25 cellular contexts compared by ENCODE assay signal in the genomic region with DNA sequence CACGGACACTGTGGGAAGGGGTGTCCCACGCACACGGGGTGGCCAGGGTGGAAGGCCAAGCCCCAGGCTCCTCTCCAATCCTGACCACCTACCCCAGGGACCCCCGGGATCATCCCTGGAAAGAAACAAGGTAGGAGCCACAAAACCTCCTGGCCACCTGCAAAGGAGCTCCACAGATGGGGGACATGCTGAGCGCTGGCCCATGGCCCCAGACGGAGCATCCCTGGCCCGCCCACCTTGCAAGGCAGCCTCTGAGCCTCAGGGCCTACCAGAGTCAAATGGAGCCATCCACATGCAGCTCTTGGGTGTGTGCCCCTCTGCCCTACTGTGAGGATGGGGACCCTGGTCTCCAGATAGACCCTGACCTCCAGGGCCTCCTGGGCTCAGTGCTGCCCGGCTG. TPM values are rescaled to one million over a fixed set of nuclear protein-coding genes. Genes with fewer than 3 reads are reported as not detected.
A peak's percentile ranks its signal among the peaks of the same experiment; 100 is the strongest.
DNase-seq lines count a peak whose midpoint lies in the region; ATAC-seq, FAIRE-seq and TF ChIP-seq lines count a peak whose summit lies in the region.
"Had no signal": no experiment of that assay in that cellular context is flagged by ENCODE, and none has a peak within 500 bp of the region (broad histone marks: within the 10 kb centered on the region; RNA-seq: fewer than 3 reads in every experiment).

No MANE protein-coding gene starts in this region.

- no peaks in the 10 kb centered on the region for H3K79me2 ChIP-seq in K562 (ENCODE audit: control insufficient read depth, insufficient read depth, low read length)

- H3K9me3 Mint-ChIP-seq in activated CD4-positive, alpha-beta T cell treated with anti-CD3 and anti-CD28 coated beads for 36 hours (ENCODE audit: low read depth) = no peaks in the 10 kb centered on the region
- no peaks in the 10 kb centered on the region for H3K9me3 Mint-ChIP-seq in activated naive CD4-positive, alpha-beta T cell treated with anti-CD3 and anti-CD28 coated beads, Interleukin-2, amount 50 U/mL, for 72 hours
- H3K9me3 Mint-ChIP-seq: CD4-positive, CD25-positive, alpha-beta regulatory T cell had no signal

- TF ChIP-seq EP300 in K562 (IDR thresholded peaks at IDR 0.05; ENCODE audit: low read length) = no peak

- H3K4me1 ChIP-seq in K562 (replicated peaks in 1 of 2; ENCODE audit: control insufficient read depth in 2 of 2, insufficient read depth in 2 of 2, low read length in 2 of 2) (peaks cover 0 to 42% of the 10 kb centered on the region in 2 experiments; a peak in 2 of 5 replicates), lower lobe of right lung (peaks cover 27% of the 10 kb centered on the region), stomach smooth muscle (ENCODE audit: control insufficient read depth, insufficient read depth, low read length) (peaks cover 44% of the 10 kb centered on the region)
- H3K4me1 ChIP-seq: SJSA1 had no signal

- WGBS in K562 (ENCODE audit: insufficient coverage, low coverage, missing lambda C conversion rate) = 85% methylated on average over 5 of the region's 8 CpGs

- H3K4me2 ChIP-seq in K562 (ENCODE audit: insufficient read depth, low read length) = no peak overlapping the region
- H3K4me2 ChIP-seq: BLaER1 had no signal

- H4K20me1 ChIP-seq in K562 (replicated peaks; ENCODE audit: control insufficient read depth, insufficient read depth, low read length) = no peaks in the 10 kb centered on the region

- H3K9me1 ChIP-seq in K562 (ENCODE audit: control insufficient read depth, insufficient read depth, low read length) = no peaks in the 10 kb centered on the region

- no peak overlapping the region for H3K4me3 Mint-ChIP-seq in activated CD4-positive, alpha-beta T cell treated with anti-CD3 and anti-CD28 coated beads for 36 hours

- no peak for TF ChIP-seq RAD21 in K562 (CRISPR knock-in tag; conservative IDR thresholded peaks at IDR 0.05 in 1 of 2, IDR thresholded peaks at IDR 0.05 in 1 of 2)

- ATAC-seq in Right ventricle myocardium inferior (no peak), Right ventricle myocardium superior (ENCODE audit: poor library complexity) (no peak), K562 (no peak), lower lobe of right lung (no peak)
- ATAC-seq in activated CD4-positive, alpha-beta T cell treated with anti-CD3 and anti-CD28 coated beads for 36 hours = no peak
- no peak for ATAC-seq in activated naive CD4-positive, alpha-beta T cell treated with anti-CD3 and anti-CD28 coated beads, Interleukin-2, amount 50 U/mL, for 72 hours
- ATAC-seq: HCT116, PC-3 had no signal

- H3K36me3 ChIP-seq in K562 (ENCODE audit: control insufficient read depth, insufficient read depth, low read length) (peaks cover 66% of the 10 kb centered on the region; the same call in 1 of the 3 replicates), lower lobe of right lung (peaks cover 86% of the 10 kb centered on the region), stomach smooth muscle (ENCODE audit: control insufficient read depth in 2 of 2, insufficient read depth in 2 of 2, low read length in 2 of 2) (peaks cover 16 to 20% of the 10 kb centered on the region in 2 donors)

- intact Hi-C loops in Right ventricle myocardium inferior (cut with DNase I) (no loop called here), Right ventricle myocardium superior (cut with DNase I) (no loop called here), K562 (cut with micrococcal nuclease) (no loop called here), lower lobe of right lung (cut with DNase I) (no loop called here)
- intact Hi-C loops in activated CD4-positive, alpha-beta T cell treated with anti-CD3 and anti-CD28 coated beads for 36 hours (cut with DNase I, micrococcal nuclease) = no loop called here

- TF ChIP-seq CTCF in K562 (IDR thresholded peaks at IDR 0.05 in 2 of 3, conservative IDR thresholded peaks at IDR 0.05 in 1 of 3; ENCODE audit: insufficient read depth in 2 of 3, low read depth in 1 of 3, low read length in 3 of 3) (no peak), lower lobe of right lung (IDR thresholded peaks at IDR 0.05) (no peak)

- H3K9me3 ChIP-seq in K562 (replicated peaks; ENCODE audit: control insufficient read depth, insufficient read depth, low read depth, low read length) = no peaks in the 10 kb centered on the region
- H3K9me3 ChIP-seq in lower lobe of right lung = no peaks in the 10 kb centered on the region
- no peaks in the 10 kb centered on the region for H3K9me3 ChIP-seq in stomach smooth muscle (ENCODE audit: control insufficient read depth in 2 of 2, low read length in 2 of 2)
- H3K9me3 ChIP-seq: BLaER1, MG63, SJSA1 had no signal

- DNase-seq in Right ventricle myocardium inferior (ENCODE audit: missing footprints) (peak; percentile 48), Right ventricle myocardium superior (no peak), K562 (ENCODE audit: extremely low read depth in 1 of 4, low spot score in 3 of 4) (no peak), lower lobe of right lung (no peak)
- DNase-seq in activated CD4-positive, alpha-beta T cell treated with anti-CD3 and anti-CD28 coated beads for 36 hours = no peak
- DNase-seq in activated CD4-positive, alpha-beta T cell treated with anti-CD3 and anti-CD28 coated beads for 1 hour = no peak
- DNase-seq in activated naive CD4-positive, alpha-beta T cell treated with anti-CD3 and anti-CD28 coated beads, Interleukin-2, amount 50 U/mL, for 72 hours (ENCODE audit: low spot score in 2 of 2) = no peak
- DNase-seq: CD4-positive, CD25-positive, alpha-beta regulatory T cell; DMS153; DND-41; KG1; MG63; NCI-H1105 treated with DMSO at 0.1 percent for 48 hours; NCI-H2029; NCI-H446; NCI-H526; NCI-H82; NK-92 treated with Interleukin-12 subunit alpha and Interleukin-12 subunit beta, amount 100 ng/mL, for 24 hours; PC-3 had no signal

- no peaks in the 10 kb centered on the region for H3K4me1 Mint-ChIP-seq in activated CD4-positive, alpha-beta T cell treated with anti-CD3 and anti-CD28 coated beads for 36 hours
- H3K4me1 Mint-ChIP-seq: CD4-positive, CD25-positive, alpha-beta regulatory T cell had no signal

- CTCF ChIA-PET in K562 (lab: Yijun Ruan, JAX; ENCODE audit: low intra/inter-chr PET ratio) = no interaction called here
- CTCF ChIA-PET in activated CD4-positive, alpha-beta T cell treated with anti-CD3 and anti-CD28 coated beads for 36 hours (lab: Charles Lee) = interaction anchor here (0.7 to 1.2 kb wide), 2 partner anchors 12 to 13 kb away, joined by 3 read pairs; no protein-coding TSS in a partner anchor

- peaks cover 26% of the 10 kb centered on the region for H3K36me3 Mint-ChIP-seq in activated CD4-positive, alpha-beta T cell treated with anti-CD3 and anti-CD28 coated beads for 36 hours (ENCODE audit: low read depth)
- peaks cover 4% of the 10 kb centered on the region in 2 donors for H3K36me3 Mint-ChIP-seq in activated naive CD4-positive, alpha-beta T cell treated with anti-CD3 and anti-CD28 coated beads, Interleukin-2, amount 50 U/mL, for 72 hours

- no TSS peak for BruUV-seq in K562 (replicated peaks; lab: Mats Ljungman, UMichigan)

- H3K27me3 Mint-ChIP-seq in activated CD4-positive, alpha-beta T cell treated with anti-CD3 and anti-CD28 coated beads for 36 hours = no peaks in the 10 kb centered on the region
- H3K27me3 Mint-ChIP-seq: CD4-positive, CD25-positive, alpha-beta regulatory T cell had no signal

- TF ChIP-seq POLR2A in K562 (conservative IDR thresholded peaks at IDR 0.05) = no peak

- H3K4me3 ChIP-seq in K562 = no peak overlapping the region
- no peak overlapping the region for H3K4me3 ChIP-seq in lower lobe of right lung
- H3K4me3 ChIP-seq in stomach smooth muscle (ENCODE audit: low read length in 2 of 2) = peak overlapping the region in 1 of 2 donors; percentile 71
- H3K4me3 ChIP-seq: BLaER1, MG63, SJSA1 had no signal

- H3K27me3 ChIP-seq in K562 (ENCODE audit: control insufficient read depth in 2 of 2, insufficient read depth in 2 of 2, low read length in 2 of 2) (no peaks in the 10 kb centered on the region), lower lobe of right lung (ENCODE audit: low read depth) (no peaks in the 10 kb centered on the region), stomach smooth muscle (ENCODE audit: control insufficient read depth in 1 of 2, insufficient read depth in 2 of 2, low read length in 2 of 2) (no peaks in the 10 kb centered on the region)
- H3K27me3 ChIP-seq: BLaER1, MG63, SJSA1 had no signal

- FAIRE-seq in K562 (lab: Jason Lieb, UNC) = no peak
- FAIRE-seq: GM12892 had no signal

- POLR2A ChIA-PET in K562 (lab: Yijun Ruan, JAX) = interaction anchor here (1.0 kb wide), 1 partner anchor 8 kb away, joined by 3 read pairs; no protein-coding TSS in a partner anchor
- POLR2A ChIA-PET in activated CD4-positive, alpha-beta T cell treated with anti-CD3 and anti-CD28 coated beads for 36 hours (lab: Charles Lee) = no interaction called here

- no peak overlapping the region for H3K27ac Mint-ChIP-seq in activated CD4-positive, alpha-beta T cell treated with anti-CD3 and anti-CD28 coated beads for 36 hours
- H3K27ac Mint-ChIP-seq in activated naive CD4-positive, alpha-beta T cell treated with anti-CD3 and anti-CD28 coated beads, Interleukin-2, amount 50 U/mL, for 72 hours = no peak overlapping the region

- H2AFZ ChIP-seq in K562 (ENCODE audit: low read depth, low read length) = no peak overlapping the region

- in situ Hi-C loops in K562 (cut with MboI) = no loop called here

- H3K27ac ChIP-seq in K562 (ENCODE audit: extremely low read depth, low read depth, low read length) (no peak overlapping the region), lower lobe of right lung (peak overlapping the region; percentile 66), stomach smooth muscle (ENCODE audit: low read length) (peak overlapping the region; percentile 88)
- H3K27ac ChIP-seq: 22Rv1, BLaER1, SJSA1 had no signal

- H3K9ac ChIP-seq in K562 (ENCODE audit: insufficient read depth in 1 of 2, low read depth in 2 of 2, low read length in 2 of 2) (peak overlapping the region in 1 of 2 experiments; percentile 17; a peak in 1 of 4 replicates), stomach smooth muscle (ENCODE audit: low read length in 2 of 2) (peak overlapping the region in 1 of 2 donors; percentile 36)
- H3K9ac ChIP-seq: BLaER1 had no signal

RNA-seq across cellular contexts. Expression of a gene that starts 16.3 kb away (rescaled TPM):
- total RNA-seq in Right ventricle myocardium inferior = 44.6 TPM
- 41.3 TPM for total RNA-seq in Right ventricle myocardium superior
- total RNA-seq in K562 (2011; cell fraction: chromatin; rRNA removed; ENCODE audit: low replicate concordance) = 96.2 and 235 TPM in 2 replicates
- total RNA-seq in K562 (2011; cell fraction: nucleolus; rRNA removed) = 109 and 114 TPM in 2 replicates
- 104 and 132 TPM in 2 replicates for total RNA-seq in K562 (2011; cell fraction: nucleoplasm; rRNA removed)
- 35.6 and 35.8 TPM in 2 replicates for total RNA-seq in K562 (2014; rRNA removed)
- 4.3 and 5.2 TPM in 2 replicates for total RNA-seq in K562 (2014; rRNA removed; fragmentation: Illumina TruSeq; extraction: Trizol)
- 15.5 and 16.1 TPM in 2 replicates for total RNA-seq in K562 (2015; rRNA removed; fragmentation: Illumina TruSeq; extraction: Trizol)
- total RNA-seq in K562 (2021) = 52.8 and 54.2 TPM in 2 replicates
- 13.1 and 18.0 TPM in 2 replicates for polyA plus RNA-seq in K562 (2011; rRNA removed)
- 18.4 and 29.4 TPM in 2 replicates for polyA plus RNA-seq in K562 (2011; cell fraction: cytosol; rRNA removed)
- 50.2 and 67.4 TPM in 2 replicates for polyA plus RNA-seq in K562 (2011; cell fraction: nucleus; rRNA removed)
- polyA plus RNA-seq in K562 (2012) = 38.9 and 86.6 TPM in 2 replicates
- 13.8 and 24.0 TPM in 2 replicates for polyA plus RNA-seq in K562 (2014; fragmentation: Illumina TruSeq; extraction: Trizol)
- under 1 TPM; 0.45 to 0.92 TPM for polyA plus RNA-seq in K562 (2014; fragmentation: Nextera tagmentation; extraction: Ambion mirVana)
- 31.7 and 32.1 TPM in 2 replicates for polyA plus RNA-seq in K562 (2014; rRNA removed)
- polyA minus RNA-seq in K562 (2011; rRNA and poly(A)+ RNA removed) = 16.9 and 24.8 TPM in 2 replicates
- polyA minus RNA-seq in K562 (2011; cell fraction: cytosol; rRNA and poly(A)+ RNA removed) = 54.3 and 65.3 TPM in 2 replicates
- polyA minus RNA-seq in K562 (2011; cell fraction: nucleus; rRNA and poly(A)+ RNA removed) = 28.7 and 33.2 TPM in 2 replicates
- total RNA-seq in lower lobe of right lung = 98.1 TPM
- total RNA-seq in activated CD4-positive, alpha-beta T cell treated with anti-CD3 and anti-CD28 coated beads for 36 hours = 10 to 100 TPM; 47.6 to 52.9 TPM
- total RNA-seq in activated naive CD4-positive, alpha-beta T cell treated with anti-CD3 and anti-CD28 coated beads, Interleukin-2, amount 50 U/mL, for 72 hours = 10 to 100 TPM; 19.9 to 72.0 TPM

RNA-seq across cellular contexts. Expression of a gene that starts 39.7 kb away (rescaled TPM):
- total RNA-seq in Right ventricle myocardium inferior = 58.0 TPM
- 59.4 TPM for total RNA-seq in Right ventricle myocardium superior
- 68.1 and 75.3 TPM in 2 replicates for total RNA-seq in K562 (2011; cell fraction: chromatin; rRNA removed; ENCODE audit: low replicate concordance)
- 29.2 and 40.8 TPM in 2 replicates for total RNA-seq in K562 (2011; cell fraction: nucleolus; rRNA removed)
- 60.6 and 70.4 TPM in 2 replicates for total RNA-seq in K562 (2011; cell fraction: nucleoplasm; rRNA removed)
- total RNA-seq in K562 (2014; rRNA removed) = 107 and 136 TPM in 2 replicates
- total RNA-seq in K562 (2014; rRNA removed; fragmentation: Illumina TruSeq; extraction: Trizol) = 102 and 107 TPM in 2 replicates
- total RNA-seq in K562 (2015; rRNA removed; fragmentation: Illumina TruSeq; extraction: Trizol) = 84.5 and 90.0 TPM in 2 replicates
- 83.7 and 87.1 TPM in 2 replicates for total RNA-seq in K562 (2021)
- 88.8 and 116 TPM in 2 replicates for polyA plus RNA-seq in K562 (2011; rRNA removed)
- 77.7 and 122 TPM in 2 replicates for polyA plus RNA-seq in K562 (2011; cell fraction: cytosol; rRNA removed)
- 40.8 and 50.9 TPM in 2 replicates for polyA plus RNA-seq in K562 (2011; cell fraction: nucleus; rRNA removed)
- polyA plus RNA-seq in K562 (2012) = 37.9 and 163 TPM in 2 replicates
- 33.5 and 44.1 TPM in 2 replicates for polyA plus RNA-seq in K562 (2014; fragmentation: Illumina TruSeq; extraction: Trizol)
- polyA plus RNA-seq in K562 (2014; fragmentation: Nextera tagmentation; extraction: Ambion mirVana) = 10 to 100 TPM; 13.5 to 17.4 TPM
- 138 and 144 TPM in 2 replicates for polyA plus RNA-seq in K562 (2014; rRNA removed)
- 36.1 and 37.7 TPM in 2 replicates for polyA minus RNA-seq in K562 (2011; rRNA and poly(A)+ RNA removed)
- polyA minus RNA-seq in K562 (2011; cell fraction: cytosol; rRNA and poly(A)+ RNA removed) = 4.4 and 14.6 TPM in 2 replicates
- 11.4 and 14.2 TPM in 2 replicates for polyA minus RNA-seq in K562 (2011; cell fraction: nucleus; rRNA and poly(A)+ RNA removed)
- total RNA-seq in lower lobe of right lung = 24.3 TPM
- 10 to 100 TPM; 31.0 to 57.9 TPM for total RNA-seq in activated CD4-positive, alpha-beta T cell treated with anti-CD3 and anti-CD28 coated beads for 36 hours
- 10 to 100 TPM; 50.1 to 52.5 TPM for total RNA-seq in activated naive CD4-positive, alpha-beta T cell treated with anti-CD3 and anti-CD28 coated beads, Interleukin-2, amount 50 U/mL, for 72 hours

RNA-seq across cellular contexts. Expression of a gene that starts 40.0 kb away (rescaled TPM):
- total RNA-seq in Right ventricle myocardium inferior = 11.1 TPM
- 13.4 TPM for total RNA-seq in Right ventricle myocardium superior
- total RNA-seq in K562 (2011; cell fraction: chromatin; rRNA removed; ENCODE audit: low replicate concordance) = 40.8 and 141 TPM in 2 replicates
- 87.2 and 95.9 TPM in 2 replicates for total RNA-seq in K562 (2011; cell fraction: nucleolus; rRNA removed)
- 46.2 and 50.4 TPM in 2 replicates for total RNA-seq in K562 (2011; cell fraction: nucleoplasm; rRNA removed)
- total RNA-seq in K562 (2014; rRNA removed) = 10.0 and 18.0 TPM in 2 replicates
- 1.8 and 2.1 TPM in 2 replicates for total RNA-seq in K562 (2014; rRNA removed; fragmentation: Illumina TruSeq; extraction: Trizol)
- 5.1 and 5.7 TPM in 2 replicates for total RNA-seq in K562 (2015; rRNA removed; fragmentation: Illumina TruSeq; extraction: Trizol)
- total RNA-seq in K562 (2021) = 24.8 and 29.8 TPM in 2 replicates
- 6.6 and 9.8 TPM in 2 replicates for polyA plus RNA-seq in K562 (2011; rRNA removed)
- 8.0 and 15.3 TPM in 2 replicates for polyA plus RNA-seq in K562 (2011; cell fraction: cytosol; rRNA removed)
- 105 and 184 TPM in 2 replicates for polyA plus RNA-seq in K562 (2011; cell fraction: nucleus; rRNA removed)
- polyA plus RNA-seq in K562 (2012) = 12.5 and 21.3 TPM in 2 replicates
- 5.3 and 7.2 TPM in 2 replicates for polyA plus RNA-seq in K562 (2014; fragmentation: Illumina TruSeq; extraction: Trizol)
- under 1 TPM; 0.80 to 0.81 TPM for polyA plus RNA-seq in K562 (2014; fragmentation: Nextera tagmentation; extraction: Ambion mirVana)
- 15.2 and 22.7 TPM in 2 replicates for polyA plus RNA-seq in K562 (2014; rRNA removed)
- 3.7 and 4.7 TPM in 2 replicates for polyA minus RNA-seq in K562 (2011; rRNA and poly(A)+ RNA removed)
- polyA minus RNA-seq in K562 (2011; cell fraction: cytosol; rRNA and poly(A)+ RNA removed) = 4.6 and 6.4 TPM in 2 replicates
- 37.2 and 42.8 TPM in 2 replicates for polyA minus RNA-seq in K562 (2011; cell fraction: nucleus; rRNA and poly(A)+ RNA removed)
- 43.2 TPM for total RNA-seq in lower lobe of right lung
- 10 to 100 TPM; 17.8 to 20.3 TPM for total RNA-seq in activated CD4-positive, alpha-beta T cell treated with anti-CD3 and anti-CD28 coated beads for 36 hours
- total RNA-seq in activated naive CD4-positive, alpha-beta T cell treated with anti-CD3 and anti-CD28 coated beads, Interleukin-2, amount 50 U/mL, for 72 hours = 10 to 100 TPM; 23.2 to 38.7 TPM

RNA-seq across cellular contexts. Expression of a gene that starts 56.1 kb away (rescaled TPM):
- 8.9 TPM for total RNA-seq in Right ventricle myocardium inferior
- 11.1 TPM for total RNA-seq in Right ventricle myocardium superior
- total RNA-seq in K562 (2011; cell fraction: chromatin; rRNA removed; ENCODE audit: low replicate concordance) = 15.6 and 46.2 TPM in 2 replicates
- total RNA-seq in K562 (2011; cell fraction: nucleolus; rRNA removed) = 30.3 and 31.2 TPM in 2 replicates
- 11.7 and 22.0 TPM in 2 replicates for total RNA-seq in K562 (2011; cell fraction: nucleoplasm; rRNA removed)
- 18.3 and 21.2 TPM in 2 replicates for total RNA-seq in K562 (2014; rRNA removed)
- total RNA-seq in K562 (2014; rRNA removed; fragmentation: Illumina TruSeq; extraction: Trizol) = 0.99 and 1.2 TPM in 2 replicates
- 6.3 and 8.8 TPM in 2 replicates for total RNA-seq in K562 (2015; rRNA removed; fragmentation: Illumina TruSeq; extraction: Trizol)
- total RNA-seq in K562 (2021) = 14.9 and 16.7 TPM in 2 replicates
- 2.3 and 4.7 TPM in 2 replicates for polyA plus RNA-seq in K562 (2011; rRNA removed)
- polyA plus RNA-seq in K562 (2011; cell fraction: cytosol; rRNA removed) = 3.2 and 5.1 TPM in 2 replicates
- polyA plus RNA-seq in K562 (2011; cell fraction: nucleus; rRNA removed) = 21.2 and 39.0 TPM in 2 replicates
- polyA plus RNA-seq in K562 (2012) = 16.5 and 26.3 TPM in 2 replicates
- 1.7 and 5.3 TPM in 2 replicates for polyA plus RNA-seq in K562 (2014; fragmentation: Illumina TruSeq; extraction: Trizol)
- under 1 TPM; 0.24 to 0.34 TPM for polyA plus RNA-seq in K562 (2014; fragmentation: Nextera tagmentation; extraction: Ambion mirVana)
- 12.4 and 17.1 TPM in 2 replicates for polyA plus RNA-seq in K562 (2014; rRNA removed)
- polyA minus RNA-seq in K562 (2011; rRNA and poly(A)+ RNA removed) = 1.1 and 1.4 TPM in 2 replicates
- polyA minus RNA-seq in K562 (2011; cell fraction: cytosol; rRNA and poly(A)+ RNA removed) = 4.2 and 7.9 TPM in 2 replicates
- polyA minus RNA-seq in K562 (2011; cell fraction: nucleus; rRNA and poly(A)+ RNA removed) = 7.3 and 8.8 TPM in 2 replicates
- 8.3 TPM for total RNA-seq in lower lobe of right lung
- total RNA-seq in activated CD4-positive, alpha-beta T cell treated with anti-CD3 and anti-CD28 coated beads for 36 hours = 1 to 10 TPM; 7.6 to 9.5 TPM
- 10 to 100 TPM; 10.0 to 14.6 TPM for total RNA-seq in activated naive CD4-positive, alpha-beta T cell treated with anti-CD3 and anti-CD28 coated beads, Interleukin-2, amount 50 U/mL, for 72 hours
